In the genomic region with DNA sequence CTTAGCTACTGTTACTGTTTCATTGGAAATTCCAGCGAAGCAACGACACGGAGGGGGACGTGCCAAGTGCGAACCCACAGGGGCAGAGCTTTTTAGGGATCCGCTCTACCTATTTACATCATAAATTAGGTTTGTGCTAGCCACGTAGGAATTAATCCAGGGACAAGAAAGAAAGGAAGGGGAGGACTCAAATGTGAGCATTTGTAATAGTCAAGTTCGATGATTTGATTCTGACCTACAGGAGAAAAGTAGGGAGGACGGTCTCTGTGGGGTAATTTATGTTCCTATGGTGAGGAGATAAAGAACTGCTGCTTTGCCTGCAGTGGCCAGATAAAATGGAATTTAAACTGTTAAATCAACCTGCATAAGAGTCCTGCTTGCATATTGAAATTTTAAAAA, we compare ENCODE assay signal across 8 cellular contexts. TPM values are rescaled to one million over a fixed set of nuclear protein-coding genes. Genes with fewer than 3 reads are reported as not detected.
DNase-seq lines count a peak whose midpoint lies in the region.

No MANE protein-coding gene starts in this region.

- peaks cover 7% of the 10 kb centered on the region for H3K4me1 ChIP-seq in iPS-18a (ENCODE audit: control insufficient read depth, low read depth, low read length)
- H3K4me1 ChIP-seq in subcutaneous abdominal adipose tissue (ENCODE audit: control insufficient read depth in 5 of 5, insufficient read depth in 5 of 5, low read length in 5 of 5), result peaks cover 0 to 20% (median 4%) of the 10 kb centered on the region in 5 donors

- no peaks in the 10 kb centered on the region for H3K9me3 Mint-ChIP-seq in activated T-helper 1 cell treated with anti-CD3 and anti-CD28 coated beads, Interleukin-12 subunit alpha, Interleukin-12 subunit beta, Interleukin-2, Interleukin-4 antibody, amounts not matched to agents 30 ng/mL and 10 ng/mL and 1 ng/mL, durations not matched to agents 14 hours and 24 hours and 36 hours

- H3K36me3 Mint-ChIP-seq in activated T-helper 1 cell treated with anti-CD3 and anti-CD28 coated beads, Interleukin-12 subunit alpha, Interleukin-12 subunit beta, Interleukin-2, Interleukin-4 antibody, amounts not matched to agents 30 ng/mL and 10 ng/mL and 1 ng/mL, durations not matched to agents 14 hours and 24 hours and 36 hours (ENCODE audit: low read depth), result peaks cover 32% of the 10 kb centered on the region

- H3K9me3 ChIP-seq in iPS-18a (ENCODE audit: control insufficient read depth, low read depth, low read length), result peaks cover 21% of the 10 kb centered on the region
- H3K9me3 ChIP-seq in subcutaneous abdominal adipose tissue (ENCODE audit: control insufficient read depth in 5 of 5, low read length in 5 of 5), result no peaks in the 10 kb centered on the region

- no peak overlapping the region for H3K27ac ChIP-seq in iPS-18a (ENCODE audit: low read length)
- H3K27ac ChIP-seq in subcutaneous abdominal adipose tissue (ENCODE audit: low read depth, low read length), result peak overlapping the region; percentile 31

- DNase-seq in NCI-H748 treated with DMSO at 0.1 percent for 48 hours (lab: John Stamatoyannopoulos, UW), result peak; percentile 28
- no peak for DNase-seq in NCI-H748 (lab: John Stamatoyannopoulos, UW; ENCODE audit: unreplicated experiment)
- no peak for DNase-seq in activated T-helper 1 cell treated with anti-CD3 and anti-CD28 coated beads, Interleukin-12 subunit alpha, Interleukin-12 subunit beta, Interleukin-2, Interleukin-4 antibody, amounts not matched to agents 30 ng/mL and 10 ng/mL and 1 ng/mL, durations not matched to agents 14 hours and 24 hours and 36 hours (ENCODE audit: low spot score)
- DNase-seq in T1000 (lab: John Stamatoyannopoulos, UW), result no peak
- DNase-seq in occipital lobe (lab: John Stamatoyannopoulos, UW), result no peak
- no peak for DNase-seq in HK-2 (ENCODE audit: unreplicated experiment)

- peak overlapping the region; percentile 52 for H3K4me3 ChIP-seq in iPS-18a (ENCODE audit: low read length)
- peak overlapping the region; percentile 62 to 84 (median 73) for H3K4me3 ChIP-seq in subcutaneous abdominal adipose tissue (ENCODE audit: low read depth in 1 of 5, low read length in 5 of 5)

- peak overlapping the region; percentile 54 for H3K9ac ChIP-seq in iPS-18a (ENCODE audit: low read length)
- peak overlapping the region in 4 of 5 donors; percentile 55 to 74 (median 65) for H3K9ac ChIP-seq in subcutaneous abdominal adipose tissue (ENCODE audit: low read length in 5 of 5)

- intact Hi-C loops in activated T-helper 1 cell treated with anti-CD3 and anti-CD28 coated beads, Interleukin-12 subunit alpha, Interleukin-12 subunit beta, Interleukin-2, Interleukin-4 antibody, amounts not matched to agents 30 ng/mL and 10 ng/mL and 1 ng/mL, durations not matched to agents 14 hours and 24 hours and 36 hours (cut with micrococcal nuclease), result loop anchor here (1.0 to 10.0 kb wide), 6 partner anchors 15 to 1363 kb away; a partner anchor contains a TSS

- no peaks in the 10 kb centered on the region for H3K36me3 ChIP-seq in iPS-18a (ENCODE audit: control insufficient read depth, low read depth, low read length)
- H3K36me3 ChIP-seq in subcutaneous abdominal adipose tissue (ENCODE audit: control insufficient read depth in 5 of 5, insufficient read depth in 5 of 5, low read length in 5 of 5), result no peaks in the 10 kb centered on the region

- H3K27ac Mint-ChIP-seq in activated T-helper 1 cell treated with anti-CD3 and anti-CD28 coated beads, Interleukin-12 subunit alpha, Interleukin-12 subunit beta, Interleukin-2, Interleukin-4 antibody, amounts not matched to agents 30 ng/mL and 10 ng/mL and 1 ng/mL, durations not matched to agents 14 hours and 24 hours and 36 hours, result peak overlapping the region; percentile 99

- peak overlapping the region; percentile 87 for H3K4me3 Mint-ChIP-seq in activated T-helper 1 cell treated with anti-CD3 and anti-CD28 coated beads, Interleukin-12 subunit alpha, Interleukin-12 subunit beta, Interleukin-2, Interleukin-4 antibody, amounts not matched to agents 30 ng/mL and 10 ng/mL and 1 ng/mL, durations not matched to agents 14 hours and 24 hours and 36 hours

- no peaks in the 10 kb centered on the region for H3K27me3 ChIP-seq in iPS-18a (ENCODE audit: control insufficient read depth, insufficient read depth, low read length)
- H3K27me3 ChIP-seq in subcutaneous abdominal adipose tissue (ENCODE audit: control insufficient read depth in 5 of 5, insufficient read depth in 4 of 5, low read length in 5 of 5), result peaks cover 0 to 3% (median 0%) of the 10 kb centered on the region in 5 donors

- H3K4me1 Mint-ChIP-seq in activated T-helper 1 cell treated with anti-CD3 and anti-CD28 coated beads, Interleukin-12 subunit alpha, Interleukin-12 subunit beta, Interleukin-2, Interleukin-4 antibody, amounts not matched to agents 30 ng/mL and 10 ng/mL and 1 ng/mL, durations not matched to agents 14 hours and 24 hours and 36 hours (ENCODE audit: low read depth), result peaks cover 52% of the 10 kb centered on the region

- no peaks in the 10 kb centered on the region for H3K27me3 Mint-ChIP-seq in activated T-helper 1 cell treated with anti-CD3 and anti-CD28 coated beads, Interleukin-12 subunit alpha, Interleukin-12 subunit beta, Interleukin-2, Interleukin-4 antibody, amounts not matched to agents 30 ng/mL and 10 ng/mL and 1 ng/mL, durations not matched to agents 14 hours and 24 hours and 36 hours (ENCODE audit: insufficient read depth)

RNA-seq across cellular contexts. Expression of a gene that starts 1.7 kb away (rescaled TPM):
- 38.3 and 38.7 TPM in 2 replicates for total RNA-seq in activated T-helper 1 cell treated with anti-CD3 and anti-CD28 coated beads, Interleukin-12 subunit alpha, Interleukin-12 subunit beta, Interleukin-2, Interleukin-4 antibody, amounts not matched to agents 30 ng/mL and 10 ng/mL and 1 ng/mL, durations not matched to agents 14 hours and 24 hours and 36 hours
- total RNA-seq in occipital lobe, result 33.1 TPM
